Comparison of ENCODE assay signal across 17 cellular contexts in the genomic region with DNA sequence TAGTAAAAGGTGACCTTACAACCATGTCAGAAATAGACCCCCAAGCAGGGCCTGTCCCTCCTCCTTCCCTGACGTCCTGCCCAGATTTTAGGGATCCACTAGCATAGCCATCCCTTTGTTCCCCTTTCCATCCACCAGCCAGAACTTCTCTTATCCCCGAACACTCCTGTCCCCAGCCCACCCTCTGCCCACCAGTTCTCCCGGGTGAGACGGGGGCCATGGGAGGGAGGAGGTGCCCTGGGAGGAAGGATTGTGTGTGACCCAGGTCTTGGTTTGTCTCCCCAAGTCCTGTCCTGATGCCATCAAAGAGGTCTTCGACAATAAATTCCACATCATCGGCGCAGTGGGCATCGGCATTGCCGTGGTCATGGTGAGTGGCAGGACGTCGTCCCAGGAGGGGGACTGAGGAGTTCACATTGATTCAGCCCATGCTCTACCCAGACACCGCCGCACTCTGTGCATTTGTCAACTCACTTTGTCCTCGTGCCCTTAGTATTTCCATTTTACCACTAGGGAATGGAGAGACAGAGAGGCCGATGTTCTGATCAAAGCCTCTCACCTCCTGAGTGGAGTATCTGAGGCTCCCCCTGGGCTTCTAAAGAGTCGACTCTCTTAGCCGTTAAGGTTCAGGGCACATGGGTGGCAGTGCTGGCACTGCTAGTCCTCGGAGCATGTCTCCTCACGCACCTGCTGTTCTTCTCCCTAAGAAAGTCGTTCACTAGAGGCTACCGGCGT. TPM values are rescaled to one million over a fixed set of nuclear protein-coding genes. Genes with fewer than 3 reads are reported as not detected.
DNase-seq lines count a peak whose midpoint lies in the region; TF ChIP-seq lines count a peak whose summit lies in the region.
"Had no signal": no experiment of that assay in that cellular context is flagged by ENCODE, and none has a peak within 500 bp of the region (broad histone marks: within the 10 kb centered on the region; RNA-seq: fewer than 3 reads in every experiment).

No MANE protein-coding gene starts in this region.

- peaks cover 52% of the 10 kb centered on the region for H3K36me3 Mint-ChIP-seq in endodermal cell (ENCODE audit: low read depth)
- H3K36me3 Mint-ChIP-seq in activated CD4-positive, alpha-beta T cell treated with anti-CD3 and anti-CD28 coated beads, Interleukin-2, amount 10 ng/mL, durations not matched to agents 7 days and 5 days (ENCODE audit: low read depth): no peaks in the 10 kb centered on the region
- H3K36me3 Mint-ChIP-seq: activated naive CD8-positive, alpha-beta T cell had no signal

- in situ Hi-C loops in transverse colon (cut with MboI; ENCODE audit: low pct_ligation_motif_present in 1 of 4, low pct_unique_long_range_greater_than_20kb in 1 of 4, low sequenced_read_pairs in 3 of 4): no loop called here

- H2BK15ac ChIP-seq in neuronal stem cell (ENCODE audit: low read length): no peak overlapping the region

- H3K4me2 ChIP-seq in neuronal stem cell (ENCODE audit: insufficient read depth, low read length, poor library complexity, severe bottlenecking): no peak overlapping the region

- WGBS in endodermal cell (ENCODE audit: insufficient coverage in 1 of 2, insufficient read length in 1 of 2), 2 experiments: 91 to 95% methylated on average over 16 to 21 of the region's 22 CpGs
- WGBS in neuronal stem cell (ENCODE audit: extremely low coverage in 2 of 2, insufficient read length in 2 of 2, insufficient replicate concordance in 1 of 2), 2 donors: no CpG with 5 or more reads among the region's 22 CpGs
- 70% methylated on average over 22 of the region's 22 CpGs; no CpG with 5 or more reads in 1 of the 2 donors for WGBS in transverse colon (ENCODE audit: low coverage in 1 of 2), 2 donors

- H3K9me3 Mint-ChIP-seq in endodermal cell: no peaks in the 10 kb centered on the region
- H3K9me3 Mint-ChIP-seq in activated CD4-positive, alpha-beta T cell treated with anti-CD3 and anti-CD28 coated beads, Interleukin-2, amount 10 ng/mL, durations not matched to agents 7 days and 5 days: no peaks in the 10 kb centered on the region

- H3K4me1 ChIP-seq in endodermal cell (ENCODE audit: control insufficient read depth, insufficient read depth, low read length): no peaks in the 10 kb centered on the region
- H3K4me1 ChIP-seq in neuronal stem cell (ENCODE audit: control insufficient read depth in 2 of 2, insufficient read depth in 1 of 2, low read depth in 1 of 2, low read length in 2 of 2): peaks cover 7 to 25% of the 10 kb centered on the region in 2 donors
- peaks cover 45 to 57% (median 51%) of the 10 kb centered on the region in 4 donors for H3K4me1 ChIP-seq in transverse colon

- H3K4me3 Mint-ChIP-seq in endodermal cell: no peak overlapping the region
- no peak overlapping the region for H3K4me3 Mint-ChIP-seq in activated CD4-positive, alpha-beta T cell treated with anti-CD3 and anti-CD28 coated beads, Interleukin-2, amount 10 ng/mL, durations not matched to agents 7 days and 5 days
- H3K4me3 Mint-ChIP-seq: activated naive CD8-positive, alpha-beta T cell had no signal

- H3K18ac ChIP-seq in neuronal stem cell (ENCODE audit: low read length): peak overlapping the region; percentile 46

- H3K9me3 ChIP-seq in endodermal cell (ENCODE audit: control insufficient read depth, low read length): no peaks in the 10 kb centered on the region
- H3K9me3 ChIP-seq in neuronal stem cell (replicated peaks in 1 of 2; ENCODE audit: control insufficient read depth in 2 of 2, insufficient read depth in 1 of 2, low read depth in 1 of 2, low read length in 2 of 2): no peaks in the 10 kb centered on the region
- no peaks in the 10 kb centered on the region for H3K9me3 ChIP-seq in transverse colon
- H3K9me3 ChIP-seq: heart right ventricle had no signal

- no peaks in the 10 kb centered on the region for H3K36me3 ChIP-seq in endodermal cell (ENCODE audit: control insufficient read depth, insufficient read depth, low read length)
- H3K36me3 ChIP-seq in neuronal stem cell (replicated peaks in 1 of 2; ENCODE audit: control insufficient read depth in 2 of 2, insufficient read depth in 2 of 2, low read length in 2 of 2): no peaks in the 10 kb centered on the region
- peaks cover 0 to 44% (median 10%) of the 10 kb centered on the region in 4 donors for H3K36me3 ChIP-seq in transverse colon

- no peak overlapping the region for H3K27ac ChIP-seq in endodermal cell (ENCODE audit: low read depth, low read length)
- no peak overlapping the region for H3K27ac ChIP-seq in neuronal stem cell (replicated peaks; ENCODE audit: low read length)
- H3K27ac ChIP-seq in transverse colon: peak overlapping the region; percentile 93 to 97 (median 95)

- no peak overlapping the region for H2BK120ac ChIP-seq in neuronal stem cell (ENCODE audit: low read depth, low read length)

- TF ChIP-seq CTCF in endodermal cell (conservative IDR thresholded peaks at IDR 0.05) (no peak), transverse colon (IDR thresholded peaks at IDR 0.05) (no peak)

- H3K9ac ChIP-seq in endodermal cell (ENCODE audit: extremely low read depth, low read length, poor library complexity, severe bottlenecking) (no peak overlapping the region), neuronal stem cell (ENCODE audit: low read depth, low read length, poor library complexity) (no peak overlapping the region)

- no peak for TF ChIP-seq POLR2A in transverse colon (IDR thresholded peaks at IDR 0.05)

- no peaks in the 10 kb centered on the region for H3K79me1 ChIP-seq in neuronal stem cell (ENCODE audit: low read depth, low read length)

- DNase-seq in DMS79 (lab: John Stamatoyannopoulos, UW) (peak; percentile 50), DMS79 treated with DMSO at 0.1 percent for 48 hours (lab: John Stamatoyannopoulos, UW) (no peak), endodermal cell (peak; percentile 43), neuronal stem cell (ENCODE audit: low spot score) (no peak), transverse colon (no peak), NCI-H128 (lab: John Stamatoyannopoulos, UW; ENCODE audit: unreplicated experiment) (no peak), NCI-H524 treated with DMSO at 0.1 percent for 48 hours (lab: John Stamatoyannopoulos, UW) (no peak)
- no peak for DNase-seq in activated CD4-positive, alpha-beta T cell treated with anti-CD3 and anti-CD28 coated beads, Interleukin-2, amount 10 ng/mL, durations not matched to agents 7 days and 5 days
- DNase-seq: activated T-cell treated with anti-CD3 and anti-CD28 coated beads, Interleukin-2, amount 50 U/mL, for 48 hours; effector CD4-positive, alpha-beta T cell; H7; KBM-7; NCI-H1092 treated with DMSO at 0.1 percent for 48 hours; NCI-H2107; NCI-H82 had no signal

- CTCF ChIA-PET in activated CD4-positive, alpha-beta T cell treated with anti-CD3 and anti-CD28 coated beads, Interleukin-2, amount 10 ng/mL, durations not matched to agents 7 days and 5 days (lab: Charles Lee): no interaction called here

- peak overlapping the region; percentile 28 for H2AK5ac ChIP-seq in neuronal stem cell (ENCODE audit: low read depth, low read length)

- H3K27ac Mint-ChIP-seq in endodermal cell: peak overlapping the region; percentile 15
- H3K27ac Mint-ChIP-seq in activated CD4-positive, alpha-beta T cell treated with anti-CD3 and anti-CD28 coated beads, Interleukin-2, amount 10 ng/mL, durations not matched to agents 7 days and 5 days: no peak overlapping the region
- H3K27ac Mint-ChIP-seq: activated naive CD8-positive, alpha-beta T cell had no signal

- no peak overlapping the region for H2AFZ ChIP-seq in neuronal stem cell (ENCODE audit: low read length)

- H3K27me3 Mint-ChIP-seq in endodermal cell (ENCODE audit: insufficient read depth): no peaks in the 10 kb centered on the region
- H3K27me3 Mint-ChIP-seq in activated CD4-positive, alpha-beta T cell treated with anti-CD3 and anti-CD28 coated beads, Interleukin-2, amount 10 ng/mL, durations not matched to agents 7 days and 5 days: no peaks in the 10 kb centered on the region
- H3K27me3 Mint-ChIP-seq: activated naive CD8-positive, alpha-beta T cell had no signal

- H2BK12ac ChIP-seq in neuronal stem cell (ENCODE audit: low read length): no peak overlapping the region

- no peak overlapping the region for H3K14ac ChIP-seq in neuronal stem cell (ENCODE audit: low read length)

- intact Hi-C loops in transverse colon (cut with DNase I; ENCODE audit: low total_unique reads): no loop called here

- no peak overlapping the region for H4K8ac ChIP-seq in neuronal stem cell (ENCODE audit: low read depth, low read length)

- H3K27me3 ChIP-seq in endodermal cell (ENCODE audit: control insufficient read depth, insufficient read depth, low read length, poor library complexity, severe bottlenecking): no peaks in the 10 kb centered on the region
- no peaks in the 10 kb centered on the region for H3K27me3 ChIP-seq in neuronal stem cell (ENCODE audit: control insufficient read depth in 3 of 3, insufficient read depth in 3 of 3, low read depth in 1 of 3, low read length in 3 of 3)
- no peaks in the 10 kb centered on the region for H3K27me3 ChIP-seq in transverse colon
- H3K27me3 ChIP-seq: heart right ventricle had no signal

- H3K23ac ChIP-seq in neuronal stem cell (ENCODE audit: low read depth, low read length, poor library complexity): no peak overlapping the region

- H3K4me3 ChIP-seq in endodermal cell (ENCODE audit: low read length): no peak overlapping the region
- no peak overlapping the region for H3K4me3 ChIP-seq in neuronal stem cell (ENCODE audit: low read length in 2 of 2)
- no peak overlapping the region for H3K4me3 ChIP-seq in transverse colon
- H3K4me3 ChIP-seq: heart right ventricle had no signal

- no peaks in the 10 kb centered on the region for H3K4me1 Mint-ChIP-seq in endodermal cell
- H3K4me1 Mint-ChIP-seq in activated CD4-positive, alpha-beta T cell treated with anti-CD3 and anti-CD28 coated beads, Interleukin-2, amount 10 ng/mL, durations not matched to agents 7 days and 5 days: peaks cover 18% of the 10 kb centered on the region

- no peak overlapping the region for H2BK5ac ChIP-seq in neuronal stem cell (ENCODE audit: low read length)

- H3K4ac ChIP-seq in neuronal stem cell (ENCODE audit: low read length): no peak overlapping the region

- no peak for TF ChIP-seq EP300 in transverse colon (IDR thresholded peaks at IDR 0.05; ENCODE audit: low read depth)

- H4K91ac ChIP-seq in neuronal stem cell (ENCODE audit: low read depth, low read length, poor library complexity): no peak overlapping the region

- POLR2A ChIA-PET in activated CD4-positive, alpha-beta T cell treated with anti-CD3 and anti-CD28 coated beads, Interleukin-2, amount 10 ng/mL, durations not matched to agents 7 days and 5 days (lab: Charles Lee): no interaction called here

RNA-seq across cellular contexts. Expression of a gene that starts 35.9 kb away (rescaled TPM):
- total RNA-seq in endodermal cell (10 to 100 TPM; 33.5 to 99.1 TPM), transverse colon (100 to 1,000 TPM; 207 to 668 (median 481) TPM)
- polyA plus RNA-seq in endodermal cell (2013, experiment 1 of 2): 26.5 TPM
- polyA plus RNA-seq in endodermal cell (2013, experiment 2 of 2): 22.0 TPM
- polyA plus RNA-seq in neuronal stem cell (2013, experiment 1 of 2): 6.3 TPM
- polyA plus RNA-seq in neuronal stem cell (2013, experiment 2 of 2): 6.4 TPM
- total RNA-seq in activated CD4-positive, alpha-beta T cell treated with anti-CD3 and anti-CD28 coated beads, Interleukin-2, amount 10 ng/mL, durations not matched to agents 7 days and 5 days: 1 to 10 TPM; 5.4 to 5.7 TPM

Comparison
In these comparisons a context has a peak if more than half of its experiments do, and no peak if none do; other contexts are left out.
1. DNase-seq: peak in DMS79 (single experiment) and endodermal cell (single experiment); none in DMS79 treated with DMSO at 0.1 percent for 48 hours (single experiment), neuronal stem cell (single experiment), transverse colon (single experiment), NCI-H128 (single experiment), NCI-H524 treated with DMSO at 0.1 percent for 48 hours (single experiment) and activated CD4-positive, alpha-beta T cell treated with anti-CD3 and anti-CD28 coated beads, Interleukin-2, amount 10 ng/mL, durations not matched to agents 7 days and 5 days (single experiment).
2. H3K27ac ChIP-seq: peak in transverse colon (4 of 4); none in endodermal cell (single experiment) and neuronal stem cell (single experiment).
3. RNA of a gene that starts 35.9 kb away (total RNA-seq): 207 to 668 TPM in transverse colon and 33.5 to 99.1 TPM in endodermal cell; 5.4 to 5.7 TPM in activated CD4-positive, alpha-beta T cell treated with anti-CD3 and anti-CD28 coated beads, Interleukin-2, amount 10 ng/mL, durations not matched to agents 7 days and 5 days; every median in the first group is over 4 times any median in the second.